33 cellular contexts compared by ENCODE assay signal in genomic region chr3:54531741-54532140, GRCh38.
"Had no signal": no experiment of that assay in that cellular context is flagged by ENCODE, and none has a peak within 500 bp of the region (broad histone marks: within the 10 kb centered on the region; RNA-seq: fewer than 3 reads in every experiment).

No MANE protein-coding gene starts in this region.

- H3K27me3 ChIP-seq: adrenal gland, body of pancreas, cardiac muscle cell, colonic mucosa, esophagus squamous epithelium, gastroesophageal sphincter, heart right ventricle had no signal

- H3K4me3 ChIP-seq: adrenal gland, body of pancreas, cardiac muscle cell, colonic mucosa, esophagus squamous epithelium, gastroesophageal sphincter, heart right ventricle had no signal

- H3K4me1 ChIP-seq: adrenal gland, body of pancreas, colonic mucosa, gastroesophageal sphincter had no signal

- H3K36me3 ChIP-seq: adrenal gland, cardiac muscle cell, colonic mucosa, esophagus squamous epithelium, gastroesophageal sphincter, heart right ventricle, WERI-Rb-1 had no signal

- H3K27ac ChIP-seq: adrenal gland, body of pancreas, cardiac muscle cell, colonic mucosa, esophagus squamous epithelium, gastroesophageal sphincter, heart right ventricle, WERI-Rb-1 had no signal

- DNase-seq: activated CD4-positive, alpha-beta memory T cell treated with anti-CD3 and anti-CD28 coated beads for 36 hours; activated CD4-positive, alpha-beta T cell treated with anti-CD3 and anti-CD28 coated beads for 36 hours; activated CD4-positive, alpha-beta T cell treated with anti-CD3 and anti-CD28 coated beads, Interleukin-2, amount 10 ng/mL, durations not matched to agents 24 days and 14 days; activated CD4-positive, CD25-positive, alpha-beta regulatory T cell; activated CD4-positive, CD25-positive, alpha-beta regulatory T cell treated with anti-CD3 and anti-CD28 coated beads, Interleukin-2, amount 50 U/mL, for 72 hours; activated CD8-positive, alpha-beta memory T cell treated with anti-CD3 and anti-CD28 coated beads, Interleukin-2, amount 10 ng/mL, durations not matched to agents 7 days and 5 days; activated CD8-positive, alpha-beta memory T cell treated with anti-CD3 and anti-CD28 coated beads, Interleukin-2, amount 50 U/mL, for 4 hours; activated CD8-positive, alpha-beta T cell treated with anti-CD3 and anti-CD28 coated beads, Interleukin-2, amount 10 ng/mL, durations not matched to agents 7 days and 5 days; activated effector memory CD4-positive, alpha-beta T cell treated with anti-CD3 and anti-CD28 coated beads, Interleukin-2, amount 50 U/mL, for 16 hours; activated naive CD4-positive, alpha-beta T cell treated with anti-CD3 and anti-CD28 coated beads for 36 hours; activated naive CD8-positive, alpha-beta T cell treated with anti-CD3 and anti-CD28 coated beads for 36 hours; activated naive CD8-positive, alpha-beta T cell treated with anti-CD3 and anti-CD28 coated beads, Interleukin-2, amount 50 U/mL, for 24 hours; activated T-cell treated with anti-CD3 and anti-CD28 coated beads, Interleukin-2, amount 50 U/mL, for 1 hour; activated T-cell treated with anti-CD3 and anti-CD28 coated beads, Interleukin-2, amount 50 U/mL, for 48 hours; adrenal gland; amygdala; aorta; body of pancreas; central memory CD4-positive, alpha-beta T cell; cerebellar nuclear complex; colonic mucosa; effector memory CD4-positive, alpha-beta T cell; endodermal cell; erythroblast; esophagus squamous epithelium; foreskin melanocyte; heart right ventricle; T-helper 1 cell; T-helper 17 cell; T1000 had no signal

- H3K9me3 ChIP-seq: adrenal gland, body of pancreas, colonic mucosa had no signal
